In the genomic region with DNA sequence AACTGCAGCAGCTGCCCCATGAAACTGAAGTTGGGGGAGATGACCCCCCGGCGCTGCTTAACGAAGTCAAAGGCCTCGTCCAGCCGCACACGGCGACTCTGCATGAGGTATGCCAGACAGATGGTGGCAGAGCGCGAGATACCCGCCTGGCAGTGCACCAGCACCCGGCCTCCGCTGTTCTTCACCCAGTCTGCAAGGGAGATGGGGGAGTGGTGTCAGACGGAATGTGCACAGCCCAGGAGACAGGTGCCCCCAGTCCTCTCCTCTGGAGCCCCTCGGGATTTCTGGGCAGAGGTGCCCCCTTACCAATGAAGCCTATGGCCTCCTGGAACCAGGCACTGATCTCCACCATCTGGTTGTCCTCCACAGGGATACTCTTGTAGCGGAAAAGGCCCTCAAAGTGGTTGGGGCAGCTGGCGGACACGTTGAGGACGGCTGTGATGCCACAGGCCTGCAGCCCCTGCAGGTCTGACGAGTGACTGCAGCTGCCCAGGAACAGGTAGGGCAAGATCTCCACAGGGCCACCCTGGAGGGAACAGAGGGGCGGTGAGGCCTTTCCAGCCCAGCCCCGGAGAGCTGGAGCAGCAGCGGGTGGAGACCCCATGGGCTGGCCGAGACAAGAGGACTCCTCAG, we compare ENCODE assay signal across 8 cellular contexts. TPM values are rescaled to one million over a fixed set of nuclear protein-coding genes. Genes with fewer than 3 reads are reported as not detected.
DNase-seq lines count a peak whose midpoint lies in the region; ATAC-seq and TF ChIP-seq lines count a peak whose summit lies in the region.

No MANE protein-coding gene starts in this region.

- peak overlapping the region; percentile 97 for H3K4me3 Mint-ChIP-seq in activated T-cell treated with anti-CD3 and anti-CD28 coated beads, Interleukin-2, amount 50 U/mL, for 4 hours

- DNase-seq in GM12865 (ENCODE audit: low read depth) (peak; percentile 68), NB4 (ENCODE audit: low read depth) (peak; percentile 58), iPS-NIHi11 (ENCODE audit: low spot score) (peak; percentile 78), activated gamma-delta T cell treated with Interleukin-2 at 50 U/mL for 16 hours (no peak), epidermal melanocyte (ENCODE audit: insufficient read length, low spot score) (no peak)
- DNase-seq in activated T-cell treated with anti-CD3 and anti-CD28 coated beads, Interleukin-2, amount 50 U/mL, for 4 hours, result peak; percentile 40
- peak; percentile 24 for DNase-seq in stimulated activated naive CD4-positive, alpha-beta T cell treated with Interleukin-2 at 50 U/mL for 16 hours (lab: John Stamatoyannopoulos, UW)

- peaks cover 44% of the 10 kb centered on the region for H3K4me1 Mint-ChIP-seq in activated T-cell treated with anti-CD3 and anti-CD28 coated beads, Interleukin-2, amount 50 U/mL, for 4 hours (ENCODE audit: low read depth)

- ATAC-seq in activated T-cell treated with anti-CD3 and anti-CD28 coated beads, Interleukin-2, amount 50 U/mL, for 4 hours, result no peak
- no peak for ATAC-seq in SK-N-SH treated with all-trans-retinoic acid at 6 μM for 48 hours

- H3K36me3 Mint-ChIP-seq in activated T-cell treated with anti-CD3 and anti-CD28 coated beads, Interleukin-2, amount 50 U/mL, for 4 hours (ENCODE audit: insufficient read depth), result peaks cover 28% of the 10 kb centered on the region

- no peaks in the 10 kb centered on the region for H3K9me3 Mint-ChIP-seq in activated T-cell treated with anti-CD3 and anti-CD28 coated beads, Interleukin-2, amount 50 U/mL, for 4 hours

- no peak for TF ChIP-seq POLR2A in NB4 (IDR thresholded peaks at IDR 0.05; ENCODE audit: extremely low read depth, insufficient read length)

- TF ChIP-seq CTCF in GM12865 (IDR thresholded peaks at IDR 0.05; ENCODE audit: insufficient read depth, low read depth, low read length, missing control alignments) (peak; percentile 39), NB4 (IDR thresholded peaks at IDR 0.05; ENCODE audit: low read depth, low read length) (peak; percentile 20)

- peak overlapping the region; percentile 95 for H3K4me3 ChIP-seq in GM12865 (ENCODE audit: low read depth, low read length)
- H3K4me3 ChIP-seq in NB4 (ENCODE audit: low read depth, low read length), result peak overlapping the region; percentile 84

- no peaks in the 10 kb centered on the region for H3K27me3 Mint-ChIP-seq in activated T-cell treated with anti-CD3 and anti-CD28 coated beads, Interleukin-2, amount 50 U/mL, for 4 hours (ENCODE audit: low read depth)

TF ChIP-seq in SK-N-SH treated with all-trans-retinoic acid at 6 μM for 48 hours, 23 proteins besides CTCF, POLR2A, EP300 and RAD21:
- TF ChIP-seq ZFP30 (CRISPR knock-in tag; IDR thresholded peaks at IDR 0.05), result no peak
- TF ChIP-seq, protein P1, sequence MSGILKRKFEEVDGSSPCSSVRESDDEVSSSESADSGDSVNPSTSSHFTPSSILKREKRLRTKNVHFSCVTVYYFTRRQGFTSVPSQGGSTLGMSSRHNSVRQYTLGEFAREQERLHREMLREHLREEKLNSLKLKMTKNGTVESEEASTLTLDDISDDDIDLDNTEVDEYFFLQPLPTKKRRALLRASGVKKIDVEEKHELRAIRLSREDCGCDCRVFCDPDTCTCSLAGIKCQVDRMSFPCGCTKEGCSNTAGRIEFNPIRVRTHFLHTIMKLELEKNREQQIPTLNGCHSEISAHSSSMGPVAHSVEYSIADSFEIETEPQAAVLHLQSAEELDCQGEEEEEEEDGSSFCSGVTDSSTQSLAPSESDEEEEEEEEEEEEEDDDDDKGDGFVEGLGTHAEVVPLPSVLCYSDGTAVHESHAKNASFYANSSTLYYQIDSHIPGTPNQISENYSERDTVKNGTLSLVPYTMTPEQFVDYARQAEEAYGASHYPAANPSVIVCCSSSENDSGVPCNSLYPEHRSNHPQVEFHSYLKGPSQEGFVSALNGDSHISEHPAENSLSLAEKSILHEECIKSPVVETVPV (CRISPR knock-in tag; IDR thresholded peaks at IDR 0.05), result no peak

RNA-seq across cellular contexts. Expression of a gene that starts 1.3 kb away (rescaled TPM):
- 100 to 1,000 TPM; 365 to 525 (median 419) TPM for total RNA-seq in activated T-cell treated with anti-CD3 and anti-CD28 coated beads, Interleukin-2, amount 50 U/mL, for 4 hours

RNA-seq across cellular contexts. Expression of a gene that starts 5.7 kb away (rescaled TPM):
- 1 to 10 TPM; 2.3 to 3.0 (median 2.8) TPM for total RNA-seq in activated T-cell treated with anti-CD3 and anti-CD28 coated beads, Interleukin-2, amount 50 U/mL, for 4 hours

RNA-seq across cellular contexts. Expression of a gene that starts 27.6 kb away (rescaled TPM):
- total RNA-seq in activated T-cell treated with anti-CD3 and anti-CD28 coated beads, Interleukin-2, amount 50 U/mL, for 4 hours, result under 1 TPM; 0.40 to 0.57 (median 0.40) TPM

Comparison
In these comparisons a context has a peak if more than half of its experiments do, and no peak if none do; other contexts are left out.
1. DNase-seq: peak in GM12865 (single experiment), NB4 (single experiment), activated T-cell treated with anti-CD3 and anti-CD28 coated beads, Interleukin-2, amount 50 U/mL, for 4 hours (single experiment), iPS-NIHi11 (single experiment) and stimulated activated naive CD4-positive, alpha-beta T cell treated with Interleukin-2 at 50 U/mL for 16 hours (single experiment); none in activated gamma-delta T cell treated with Interleukin-2 at 50 U/mL for 16 hours (single experiment) and epidermal melanocyte (single experiment).